1 cellular context compared by ENCODE assay signal in the genomic region with DNA sequence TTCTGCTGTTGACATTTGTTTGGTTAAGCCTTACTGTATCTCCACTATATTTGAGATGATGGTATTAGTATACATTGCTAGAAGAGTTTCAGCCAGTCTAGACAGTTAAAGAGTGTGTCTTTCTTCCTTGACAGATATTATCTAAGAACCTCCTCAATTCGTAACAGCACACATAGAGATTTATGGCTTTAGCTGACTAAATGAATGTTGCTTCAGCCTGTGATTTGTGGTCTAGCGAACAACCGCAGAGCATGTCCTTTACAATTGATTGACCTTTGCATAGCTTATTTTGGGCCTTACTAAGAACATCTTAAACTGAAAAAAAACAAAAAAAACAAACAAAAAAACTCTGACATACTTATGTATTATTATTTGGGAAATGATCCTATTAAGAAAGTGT.
TF ChIP-seq lines count a peak whose summit lies in the region.

No MANE protein-coding gene starts in this region.

TF ChIP-seq in K562, 482 proteins besides CTCF, POLR2A, EP300 and RAD21 (continued from another document):
- TF ChIP-seq ZSCAN29 (IDR thresholded peaks at IDR 0.05) (no peak), ZFP30 (CRISPR knock-in tag; IDR thresholded peaks at IDR 0.05; ENCODE audit: borderline replicate concordance) (no peak), RCOR1 (IDR thresholded peaks at IDR 0.05; ENCODE audit: borderline replicate concordance in 1 of 2, low read depth in 2 of 2, low read length in 2 of 2) (peak in 1 of 2 experiments; percentile 97; a peak in 2 of 4 replicates), ZNF324 (CRISPR knock-in tag; IDR thresholded peaks at IDR 0.05) (no peak), EGR1 (conservative IDR thresholded peaks at IDR 0.05) (no peak), FOXA3 (CRISPR knock-in tag; conservative IDR thresholded peaks at IDR 0.05 in 1 of 2, IDR thresholded peaks at IDR 0.05 in 1 of 2) (no peak), HIVEP1 (CRISPR knock-in tag; IDR thresholded peaks at IDR 0.05) (no peak), NFYB (IDR thresholded peaks at IDR 0.05; ENCODE audit: extremely low read depth, insufficient read length) (no peak), TOE1 (IDR thresholded peaks at IDR 0.05; ENCODE audit: borderline replicate concordance) (no peak), TOE1 (CRISPR knock-in tag; IDR thresholded peaks at IDR 0.05; ENCODE audit: borderline replicate concordance, low read depth) (no peak), ESRRA (IDR thresholded peaks at IDR 0.05; ENCODE audit: borderline replicate concordance, low read depth) (peak; percentile 84; the same call in 1 of the 2 replicates), HMG20A (CRISPR knock-in tag; conservative IDR thresholded peaks at IDR 0.05) (peak; percentile 89; the same call in 1 of the 2 replicates), ETV1 (tag; conservative IDR thresholded peaks at IDR 0.05; ENCODE audit: low read depth) (0 out of 2 replicates have a peak, but pooled peaks have one; percentile 30), SETDB1 (IDR thresholded peaks at IDR 0.05; ENCODE audit: low read length) (no peak), ZKSCAN1 (IDR thresholded peaks at IDR 0.05; ENCODE audit: low read depth, low read length) (no peak), HEY1 (CRISPR knock-in tag; IDR thresholded peaks at IDR 0.05; ENCODE audit: borderline replicate concordance) (no peak), SMC3 (conservative IDR thresholded peaks at IDR 0.05; ENCODE audit: insufficient read depth, low read depth, low read length) (no peak), SMAD3 (CRISPR knock-in tag; conservative IDR thresholded peaks at IDR 0.05) (no peak), SIN3B (IDR thresholded peaks at IDR 0.05; ENCODE audit: low read depth) (no peak), ZNF282 (CRISPR knock-in tag; IDR thresholded peaks at IDR 0.05) (no peak), ZNF507 (tag; conservative IDR thresholded peaks at IDR 0.05) (no peak), NFE2 (IDR thresholded peaks at IDR 0.05; ENCODE audit: low read depth) (no peak), RB1 (IDR thresholded peaks at IDR 0.05; ENCODE audit: low read depth) (no peak), HMG20B (CRISPR knock-in tag; IDR thresholded peaks at IDR 0.05) (no peak), TFAM (CRISPR knock-in tag; conservative IDR thresholded peaks at IDR 0.05) (no peak), MTA1 (IDR thresholded peaks at IDR 0.05; ENCODE audit: borderline replicate concordance) (peak; percentile 26; the same call in 1 of the 2 replicates), CEBPB (tag; IDR thresholded peaks at IDR 0.05) (no peak), LCOR (CRISPR knock-in tag; IDR thresholded peaks at IDR 0.05) (no peak), SRSF3 (IDR thresholded peaks at IDR 0.05; ENCODE audit: insufficient read depth, low read length) (no peak), ZNF699 (CRISPR knock-in tag; IDR thresholded peaks at IDR 0.05; ENCODE audit: insufficient replicate concordance) (no peak), KAT2B (IDR thresholded peaks at IDR 0.05; ENCODE audit: low read depth, low read length) (no peak), CEBPG (CRISPR knock-in tag; IDR thresholded peaks at IDR 0.05) (no peak), CEBPG (tag; conservative IDR thresholded peaks at IDR 0.05 in 1 of 2, IDR thresholded peaks at IDR 0.05 in 1 of 2) (peak; percentile 53 to 57; a peak in 2 of 4 replicates), FOSL1 (tag; conservative IDR thresholded peaks at IDR 0.05) (peak; percentile 62), WHSC1 (IDR thresholded peaks at IDR 0.05; ENCODE audit: low read length) (no peak)
- TF ChIP-seq, protein P1, sequence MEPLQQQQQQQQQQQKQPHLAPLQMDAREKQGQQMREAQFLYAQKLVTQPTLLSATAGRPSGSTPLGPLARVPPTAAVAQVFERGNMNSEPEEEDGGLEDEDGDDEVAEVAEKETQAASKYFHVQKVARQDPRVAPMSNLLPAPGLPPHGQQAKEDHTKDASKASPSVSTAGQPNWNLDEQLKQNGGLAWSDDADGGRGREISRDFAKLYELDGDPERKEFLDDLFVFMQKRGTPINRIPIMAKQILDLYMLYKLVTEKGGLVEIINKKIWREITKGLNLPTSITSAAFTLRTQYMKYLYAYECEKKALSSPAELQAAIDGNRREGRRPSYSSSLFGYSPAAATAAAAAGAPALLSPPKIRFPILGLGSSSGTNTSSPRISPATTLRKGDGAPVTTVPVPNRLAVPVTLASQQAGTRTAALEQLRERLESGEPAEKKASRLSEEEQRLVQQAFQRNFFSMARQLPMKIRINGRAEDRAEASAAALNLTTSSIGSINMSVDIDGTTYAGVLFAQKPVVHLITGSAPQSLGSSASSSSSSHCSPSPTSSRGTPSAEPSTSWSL (CRISPR knock-in tag; IDR thresholded peaks at IDR 0.05; ENCODE audit: borderline replicate concordance), result no peak
- TF ChIP-seq, protein P2, sequence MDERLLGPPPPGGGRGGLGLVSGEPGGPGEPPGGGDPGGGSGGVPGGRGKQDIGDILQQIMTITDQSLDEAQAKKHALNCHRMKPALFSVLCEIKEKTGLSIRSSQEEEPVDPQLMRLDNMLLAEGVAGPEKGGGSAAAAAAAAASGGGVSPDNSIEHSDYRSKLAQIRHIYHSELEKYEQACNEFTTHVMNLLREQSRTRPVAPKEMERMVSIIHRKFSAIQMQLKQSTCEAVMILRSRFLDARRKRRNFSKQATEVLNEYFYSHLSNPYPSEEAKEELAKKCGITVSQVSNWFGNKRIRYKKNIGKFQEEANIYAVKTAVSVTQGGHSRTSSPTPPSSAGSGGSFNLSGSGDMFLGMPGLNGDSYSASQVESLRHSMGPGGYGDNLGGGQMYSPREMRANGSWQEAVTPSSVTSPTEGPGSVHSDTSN (CRISPR knock-in tag; IDR thresholded peaks at IDR 0.05; ENCODE audit: low read depth), result no peak
- TF ChIP-seq, protein P2 (tag; conservative IDR thresholded peaks at IDR 0.05; ENCODE audit: low read depth), result peak; percentile 95
- TF ChIP-seq, protein P3, sequence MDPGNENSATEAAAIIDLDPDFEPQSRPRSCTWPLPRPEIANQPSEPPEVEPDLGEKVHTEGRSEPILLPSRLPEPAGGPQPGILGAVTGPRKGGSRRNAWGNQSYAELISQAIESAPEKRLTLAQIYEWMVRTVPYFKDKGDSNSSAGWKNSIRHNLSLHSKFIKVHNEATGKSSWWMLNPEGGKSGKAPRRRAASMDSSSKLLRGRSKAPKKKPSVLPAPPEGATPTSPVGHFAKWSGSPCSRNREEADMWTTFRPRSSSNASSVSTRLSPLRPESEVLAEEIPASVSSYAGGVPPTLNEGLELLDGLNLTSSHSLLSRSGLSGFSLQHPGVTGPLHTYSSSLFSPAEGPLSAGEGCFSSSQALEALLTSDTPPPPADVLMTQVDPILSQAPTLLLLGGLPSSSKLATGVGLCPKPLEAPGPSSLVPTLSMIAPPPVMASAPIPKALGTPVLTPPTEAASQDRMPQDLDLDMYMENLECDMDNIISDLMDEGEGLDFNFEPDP (CRISPR knock-in tag; IDR thresholded peaks at IDR 0.05), result no peak
- TF ChIP-seq, protein P4, sequence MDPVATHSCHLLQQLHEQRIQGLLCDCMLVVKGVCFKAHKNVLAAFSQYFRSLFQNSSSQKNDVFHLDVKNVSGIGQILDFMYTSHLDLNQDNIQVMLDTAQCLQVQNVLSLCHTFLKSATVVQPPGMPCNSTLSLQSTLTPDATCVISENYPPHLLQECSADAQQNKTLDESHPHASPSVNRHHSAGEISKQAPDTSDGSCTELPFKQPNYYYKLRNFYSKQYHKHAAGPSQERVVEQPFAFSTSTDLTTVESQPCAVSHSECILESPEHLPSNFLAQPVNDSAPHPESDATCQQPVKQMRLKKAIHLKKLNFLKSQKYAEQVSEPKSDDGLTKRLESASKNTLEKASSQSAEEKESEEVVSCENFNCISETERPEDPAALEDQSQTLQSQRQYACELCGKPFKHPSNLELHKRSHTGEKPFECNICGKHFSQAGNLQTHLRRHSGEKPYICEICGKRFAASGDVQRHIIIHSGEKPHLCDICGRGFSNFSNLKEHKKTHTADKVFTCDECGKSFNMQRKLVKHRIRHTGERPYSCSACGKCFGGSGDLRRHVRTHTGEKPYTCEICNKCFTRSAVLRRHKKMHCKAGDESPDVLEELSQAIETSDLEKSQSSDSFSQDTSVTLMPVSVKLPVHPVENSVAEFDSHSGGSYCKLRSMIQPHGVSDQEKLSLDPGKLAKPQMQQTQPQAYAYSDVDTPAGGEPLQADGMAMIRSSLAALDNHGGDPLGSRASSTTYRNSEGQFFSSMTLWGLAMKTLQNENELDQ (CRISPR knock-in tag; IDR thresholded peaks at IDR 0.05; ENCODE audit: borderline replicate concordance), result no peak
- TF ChIP-seq, protein P5, sequence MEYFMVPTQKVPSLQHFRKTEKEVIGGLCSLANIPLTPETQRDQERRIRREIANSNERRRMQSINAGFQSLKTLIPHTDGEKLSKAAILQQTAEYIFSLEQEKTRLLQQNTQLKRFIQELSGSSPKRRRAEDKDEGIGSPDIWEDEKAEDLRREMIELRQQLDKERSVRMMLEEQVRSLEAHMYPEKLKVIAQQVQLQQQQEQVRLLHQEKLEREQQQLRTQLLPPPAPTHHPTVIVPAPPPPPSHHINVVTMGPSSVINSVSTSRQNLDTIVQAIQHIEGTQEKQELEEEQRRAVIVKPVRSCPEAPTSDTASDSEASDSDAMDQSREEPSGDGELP (CRISPR knock-in tag; IDR thresholded peaks at IDR 0.05; ENCODE audit: borderline replicate concordance), result no peak
- TF ChIP-seq, protein P6, sequence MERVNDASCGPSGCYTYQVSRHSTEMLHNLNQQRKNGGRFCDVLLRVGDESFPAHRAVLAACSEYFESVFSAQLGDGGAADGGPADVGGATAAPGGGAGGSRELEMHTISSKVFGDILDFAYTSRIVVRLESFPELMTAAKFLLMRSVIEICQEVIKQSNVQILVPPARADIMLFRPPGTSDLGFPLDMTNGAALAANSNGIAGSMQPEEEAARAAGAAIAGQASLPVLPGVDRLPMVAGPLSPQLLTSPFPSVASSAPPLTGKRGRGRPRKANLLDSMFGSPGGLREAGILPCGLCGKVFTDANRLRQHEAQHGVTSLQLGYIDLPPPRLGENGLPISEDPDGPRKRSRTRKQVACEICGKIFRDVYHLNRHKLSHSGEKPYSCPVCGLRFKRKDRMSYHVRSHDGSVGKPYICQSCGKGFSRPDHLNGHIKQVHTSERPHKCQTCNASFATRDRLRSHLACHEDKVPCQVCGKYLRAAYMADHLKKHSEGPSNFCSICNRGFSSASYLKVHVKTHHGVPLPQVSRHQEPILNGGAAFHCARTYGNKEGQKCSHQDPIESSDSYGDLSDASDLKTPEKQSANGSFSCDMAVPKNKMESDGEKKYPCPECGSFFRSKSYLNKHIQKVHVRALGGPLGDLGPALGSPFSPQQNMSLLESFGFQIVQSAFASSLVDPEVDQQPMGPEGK (CRISPR knock-in tag; IDR thresholded peaks at IDR 0.05; ENCODE audit: borderline replicate concordance), result no peak
